In genomic region chr5:151770383-151771258, GRCh38 we compare ENCODE assay signal across 1 cellular context.
A peak's percentile ranks its signal among the peaks of the same experiment; 100 is the strongest.
TF ChIP-seq lines count a peak whose summit lies in the region.

No MANE protein-coding gene starts in this region.

TF ChIP-seq in K562, 482 proteins besides CTCF, POLR2A, EP300 and RAD21 (continued from another document and continues in another):
- TF ChIP-seq STAT6 (CRISPR knock-in tag; IDR thresholded peaks at IDR 0.05) (no peak), PCBP1 (IDR thresholded peaks at IDR 0.05; ENCODE audit: low read depth, low read length, poor library complexity, severe bottlenecking) (peak; percentile 64), ZFP30 (CRISPR knock-in tag; IDR thresholded peaks at IDR 0.05; ENCODE audit: borderline replicate concordance) (no peak), KAT2B (IDR thresholded peaks at IDR 0.05; ENCODE audit: low read depth, low read length) (no peak), RBM22 (IDR thresholded peaks at IDR 0.05; ENCODE audit: low read depth, low read length, poor library complexity, severe bottlenecking) (peak; percentile 24), RBM17 (IDR thresholded peaks at IDR 0.05; ENCODE audit: borderline replicate concordance, low read depth, low read length) (no peak), HMBOX1 (IDR thresholded peaks at IDR 0.05) (no peak), FOXM1 (IDR thresholded peaks at IDR 0.05; ENCODE audit: low read depth) (no peak), FOXM1 (CRISPR knock-in tag; IDR thresholded peaks at IDR 0.05; ENCODE audit: low read depth) (peak; percentile 90), FOXA1 (IDR thresholded peaks at IDR 0.05; ENCODE audit: borderline replicate concordance) (no peak), ZC3H4 (CRISPR knock-in tag; IDR thresholded peaks at IDR 0.05; ENCODE audit: borderline replicate concordance) (peak; percentile 2; the same call in 1 of the 2 replicates), NFXL1 (CRISPR knock-in tag; IDR thresholded peaks at IDR 0.05) (no peak), RNF2 (IDR thresholded peaks at IDR 0.05) (no peak), CBFA2T2 (conservative IDR thresholded peaks at IDR 0.05) (no peak), SNRNP70 (optimal IDR thresholded peaks at IDR 0.05; ENCODE audit: low read depth, low read length) (no peak), ZNF511 (CRISPR knock-in tag; IDR thresholded peaks at IDR 0.05) (0 out of 2 replicates have a peak, but pooled peaks have one; percentile 79), ZNF717 (CRISPR knock-in tag; IDR thresholded peaks at IDR 0.05) (no peak), E4F1 (CRISPR knock-in tag; IDR thresholded peaks at IDR 0.05; ENCODE audit: borderline replicate concordance) (no peak), SMARCA4 (IDR thresholded peaks at IDR 0.05) (no peak; the same call in 1 of the 2 replicates), SAFB (IDR thresholded peaks at IDR 0.05; ENCODE audit: borderline replicate concordance, low read depth, low read length) (peak; percentile 62; the same call in 1 of the 2 replicates), KDM4B (IDR thresholded peaks at IDR 0.05; ENCODE audit: borderline replicate concordance in 2 of 2, low read depth in 1 of 2) (no peak), NR2C1 (IDR thresholded peaks at IDR 0.05) (no peak), NR2C1 (tag; IDR thresholded peaks at IDR 0.05) (no peak), ZNF639 (CRISPR knock-in tag; conservative IDR thresholded peaks at IDR 0.05 in 1 of 2, IDR thresholded peaks at IDR 0.05 in 1 of 2) (peak in 1 of 2 experiments; percentile 45; a peak in 1 of 4 replicates), ZNF444 (CRISPR knock-in tag; IDR thresholded peaks at IDR 0.05) (0 out of 2 replicates have a peak, but pooled peaks have one; percentile 14), BRD9 (IDR thresholded peaks at IDR 0.05; ENCODE audit: low read depth, partially characterized antibody) (no peak), TCFL5 (CRISPR knock-in tag; conservative IDR thresholded peaks at IDR 0.05) (no peak), SP1 (CRISPR knock-in tag; IDR thresholded peaks at IDR 0.05) (no peak), THRA (IDR thresholded peaks at IDR 0.05) (no peak), ZNF165 (CRISPR knock-in tag; IDR thresholded peaks at IDR 0.05; ENCODE audit: borderline replicate concordance) (0 out of 2 replicates have a peak, but pooled peaks have one; percentile 41), CXXC5 (CRISPR knock-in tag; IDR thresholded peaks at IDR 0.05) (peak; percentile 57), PRMT5 (CRISPR knock-in tag; IDR thresholded peaks at IDR 0.05) (no peak), FOXO4 (CRISPR knock-in tag; IDR thresholded peaks at IDR 0.05) (no peak), NCOA2 (IDR thresholded peaks at IDR 0.05; ENCODE audit: partially characterized antibody in 2 of 2) (no peak), ZNF24 (IDR thresholded peaks at IDR 0.05) (no peak), TRIM28 (IDR thresholded peaks at IDR 0.05) (no peak), ZBED1 (IDR thresholded peaks at IDR 0.05) (no peak), YY1 (IDR thresholded peaks at IDR 0.05; ENCODE audit: borderline replicate concordance in 1 of 3, control insufficient read depth in 1 of 3, extremely low read depth in 1 of 3, insufficient read depth in 3 of 3, insufficient read length in 1 of 3, insufficient replicate concordance in 2 of 3, low read depth in 1 of 3, low read length in 2 of 3) (no peak), MEIS2 (IDR thresholded peaks at IDR 0.05; ENCODE audit: partially characterized antibody) (no peak), ARID1B (IDR thresholded peaks at IDR 0.05) (peak; percentile 52; the same call in 1 of the 2 replicates), E2F8 (IDR thresholded peaks at IDR 0.05; ENCODE audit: low read depth, partially characterized antibody) (no peak), PHB (CRISPR knock-in tag; IDR thresholded peaks at IDR 0.05) (no peak)
